In genomic region chr2:221908518-221908917, GRCh38 we compare ENCODE assay signal across 30 cellular contexts.
"Had no signal": no experiment of that assay in that cellular context is flagged by ENCODE, and none has a peak within 500 bp of the region (broad histone marks: within the 10 kb centered on the region; RNA-seq: fewer than 3 reads in every experiment).

No MANE protein-coding gene starts in this region.

- ATAC-seq: heart left ventricle; left colon; left lung; lower lobe of right lung; mucosa of descending colon; naive thymus-derived CD8-positive, alpha-beta T cell; pancreas; right lobe of liver; stimulated activated naive CD8-positive, alpha-beta T cell treated with anti-CD3 and anti-CD28 coated beads, Interleukin-15, amount 100 ng/mL, for 72 hours had no signal

- H3K4me3 Mint-ChIP-seq: immature natural killer cell; naive thymus-derived CD8-positive, alpha-beta T cell; nephron; neural crest cell; stimulated activated memory B cell treated with anti-CD40 and anti-IgM and Interleukin-4, amounts not matched to agents 10 μg/mL and 1 μg/mL and 100 μg/mL, for 72 hours; stimulated activated naive CD8-positive, alpha-beta T cell treated with anti-CD3 and anti-CD28 coated beads, Interleukin-15, amount 100 ng/mL, for 72 hours; type B pancreatic cell had no signal

- H3K9me3 ChIP-seq: heart left ventricle, left lung, lower lobe of right lung, mucosa of descending colon, pancreas, right atrium auricular region, right lobe of liver, tibial nerve had no signal

- H3K4me1 ChIP-seq: heart left ventricle, left lung, lower lobe of right lung, pancreas, right atrium auricular region, right lobe of liver, tibial nerve had no signal

- H3K9me3 Mint-ChIP-seq: nephron; neural crest cell; stimulated activated memory B cell treated with anti-CD40 and anti-IgM and Interleukin-4, amounts not matched to agents 10 μg/mL and 1 μg/mL and 100 μg/mL, for 72 hours; stimulated activated naive CD8-positive, alpha-beta T cell treated with anti-CD3 and anti-CD28 coated beads, Interleukin-15, amount 100 ng/mL, for 72 hours had no signal

- H3K4me3 ChIP-seq: heart left ventricle, left lung, lower lobe of right lung, mucosa of descending colon, pancreas, right atrium auricular region, right lobe of liver, skin epidermis, tibial nerve had no signal

- H3K4me1 Mint-ChIP-seq: immature natural killer cell; naive thymus-derived CD8-positive, alpha-beta T cell; nephron; stimulated activated memory B cell treated with anti-CD40 and anti-IgM and Interleukin-4, amounts not matched to agents 10 μg/mL and 1 μg/mL and 100 μg/mL, for 72 hours; stimulated activated naive CD8-positive, alpha-beta T cell treated with anti-CD3 and anti-CD28 coated beads, Interleukin-15, amount 100 ng/mL, for 72 hours had no signal

- DNase-seq: heart left ventricle; hypothalamus; immature natural killer cell; kidney; left colon; left lung; lower lobe of right lung; mammary epithelial cell; mesendoderm; midbrain; mucosa of descending colon; naive thymus-derived CD8-positive, alpha-beta T cell; nucleus accumbens; pancreas; posterior cingulate gyrus; right lobe of liver; stimulated activated CD4-positive, alpha-beta T cell treated with anti-CD3 and anti-CD28 coated beads, Interleukin-1b, Interleukin-23, amount 100 ng/mL, for 48 hours; stimulated activated CD4-positive, alpha-beta T cell treated with anti-CD3 and anti-CD28 coated beads, Interleukin-2, amount 100 ng/mL, for 48 hours; stimulated activated CD4-positive, alpha-beta T cell treated with anti-CD3 and anti-CD28 coated beads, Interleukin-4, amount 100 ng/mL, for 4 hours; stimulated activated CD8-positive, alpha-beta memory T cell treated with anti-CD3 and anti-CD28 coated beads, Interleukin-4, amount 100 ng/mL, for 48 hours; stimulated activated naive CD4-positive, alpha-beta T cell treated with Interleukin-2 at 50 U/mL for 16 hours; stimulated activated naive CD8-positive, alpha-beta T cell treated with anti-CD3 and anti-CD28 coated beads, Interleukin-15, amount 100 ng/mL, for 72 hours; substantia nigra had no signal

- H3K27me3 Mint-ChIP-seq: naive thymus-derived CD8-positive, alpha-beta T cell; stimulated activated memory B cell treated with anti-CD40 and anti-IgM and Interleukin-4, amounts not matched to agents 10 μg/mL and 1 μg/mL and 100 μg/mL, for 72 hours; stimulated activated naive CD8-positive, alpha-beta T cell treated with anti-CD3 and anti-CD28 coated beads, Interleukin-15, amount 100 ng/mL, for 72 hours; type B pancreatic cell had no signal

- H3K36me3 Mint-ChIP-seq: immature natural killer cell; naive thymus-derived CD8-positive, alpha-beta T cell; stimulated activated memory B cell treated with anti-CD40 and anti-IgM and Interleukin-4, amounts not matched to agents 10 μg/mL and 1 μg/mL and 100 μg/mL, for 72 hours; type B pancreatic cell had no signal

- H3K27ac ChIP-seq: heart left ventricle, left lung, lower lobe of right lung, pancreas, right atrium auricular region, right lobe of liver, skin epidermis, tibial nerve had no signal

- H3K27ac Mint-ChIP-seq: immature natural killer cell; naive thymus-derived CD8-positive, alpha-beta T cell; nephron; stimulated activated memory B cell treated with anti-CD40 and anti-IgM and Interleukin-4, amounts not matched to agents 10 μg/mL and 1 μg/mL and 100 μg/mL, for 72 hours; stimulated activated naive CD8-positive, alpha-beta T cell treated with anti-CD3 and anti-CD28 coated beads, Interleukin-15, amount 100 ng/mL, for 72 hours; type B pancreatic cell had no signal

- H3K27me3 ChIP-seq: heart left ventricle, left lung, pancreas, right atrium auricular region, right lobe of liver had no signal

- H3K36me3 ChIP-seq: heart left ventricle, left lung, lower lobe of right lung, pancreas, right atrium auricular region, right lobe of liver, tibial nerve had no signal
